ENCODE assay signal across 22 cellular contexts in genomic region chr22:44108806-44109385, GRCh38.
DNase-seq lines count a peak whose midpoint lies in the region; ATAC-seq, FAIRE-seq and TF ChIP-seq lines count a peak whose summit lies in the region.
"Had no signal": no experiment of that assay in that cellular context is flagged by ENCODE, and none has a peak within 500 bp of the region (broad histone marks: within the 10 kb centered on the region; RNA-seq: fewer than 3 reads in every experiment).

No MANE protein-coding gene starts in this region.

- 74 to 75% methylated on average over 14 of the region's 14 CpGs for WGBS in sigmoid colon, 2 donors

- H3K4me3 ChIP-seq in kidney (ENCODE audit: low read length in 2 of 2) (no peak overlapping the region), sigmoid colon (no peak overlapping the region)
- H3K4me3 ChIP-seq: colonic mucosa, mucosa of descending colon, SJSA1, tibial nerve had no signal

- intact Hi-C loops in kidney (cut with DNase I) (no loop called here), sigmoid colon (cut with DNase I) (no loop called here)

- H3K27me3 Mint-ChIP-seq in WTC11 (ENCODE audit: low read depth) = peaks cover 3% of the 10 kb centered on the region; the same call in 1 of the 2 replicates
- H3K27me3 Mint-ChIP-seq: activated B cell treated with CpG ODN at 0.5 μM for 24 hours; activated CD8-positive, alpha-beta T cell treated with anti-CD3 and anti-CD28 coated beads for 36 hours had no signal

- no peak for TF ChIP-seq CTCF in GM10266 (IDR thresholded peaks at IDR 0.05; ENCODE audit: control insufficient read depth, insufficient read depth, low read depth, missing control alignments)
- no peak for TF ChIP-seq CTCF in WTC11 (IDR thresholded peaks at IDR 0.05)
- TF ChIP-seq CTCF in kidney (IDR thresholded peaks at IDR 0.05; ENCODE audit: borderline replicate concordance, extremely low read depth, insufficient read depth) = no peak
- no peak for TF ChIP-seq CTCF in sigmoid colon (IDR thresholded peaks at IDR 0.05)

- H3K27me3 ChIP-seq in sigmoid colon = no peaks in the 10 kb centered on the region
- H3K27me3 ChIP-seq: colonic mucosa, SJSA1, tibial nerve had no signal

- no peak overlapping the region for H3K4me3 Mint-ChIP-seq in WTC11
- H3K4me3 Mint-ChIP-seq: activated B cell treated with CpG ODN at 0.5 μM for 24 hours; activated CD8-positive, alpha-beta T cell treated with anti-CD3 and anti-CD28 coated beads for 36 hours; activated T-cell treated with anti-CD3 and anti-CD28 coated beads, Interleukin-2, amount 50 U/mL, for 4 hours had no signal

- peaks cover 9 to 10% of the 10 kb centered on the region in 2 donors for H3K4me1 ChIP-seq in kidney (ENCODE audit: control insufficient read depth in 1 of 2, insufficient read depth in 1 of 2, low read depth in 1 of 2, low read length in 2 of 2)
- H3K4me1 ChIP-seq in sigmoid colon = no peaks in the 10 kb centered on the region
- H3K4me1 ChIP-seq: colonic mucosa, SJSA1, tibial nerve had no signal

- no peaks in the 10 kb centered on the region for H3K9me3 ChIP-seq in kidney (ENCODE audit: control insufficient read depth in 1 of 2, low read length in 2 of 2)
- H3K9me3 ChIP-seq in sigmoid colon = no peaks in the 10 kb centered on the region
- H3K9me3 ChIP-seq: colonic mucosa, mucosa of descending colon, SJSA1, tibial nerve had no signal

- CTCF ChIA-PET in WTC11 (lab: Charles Lee) = no interaction called here

- no peak for TF ChIP-seq EP300 in sigmoid colon (IDR thresholded peaks at IDR 0.05)

- peaks cover 13% of the 10 kb centered on the region for H3K36me3 Mint-ChIP-seq in WTC11

- H3K36me3 ChIP-seq in kidney (ENCODE audit: control insufficient read depth in 1 of 2, insufficient read depth in 2 of 2, low read length in 2 of 2) (no peaks in the 10 kb centered on the region), sigmoid colon (peaks cover 0 to 3% (median 1%) of the 10 kb centered on the region in 4 donors)
- H3K36me3 ChIP-seq: colonic mucosa, SJSA1 had no signal

- POLR2A ChIA-PET in WTC11 (lab: Charles Lee) = interaction anchor here (1.3 kb wide), 1 partner anchor 25 kb away, joined by 3 read pairs; no protein-coding TSS in a partner anchor

- peaks cover 10% of the 10 kb centered on the region for H3K9me3 Mint-ChIP-seq in WTC11
- H3K9me3 Mint-ChIP-seq: activated B cell treated with CpG ODN at 0.5 μM for 24 hours; activated CD8-positive, alpha-beta T cell treated with anti-CD3 and anti-CD28 coated beads for 36 hours; activated T-cell treated with anti-CD3 and anti-CD28 coated beads, Interleukin-2, amount 50 U/mL, for 4 hours had no signal

- no peak for TF ChIP-seq POLR2A in sigmoid colon (IDR thresholded peaks at IDR 0.05)

- H3K9ac ChIP-seq in kidney (ENCODE audit: low read length in 2 of 2) = no peak overlapping the region

- DNase-seq in GM10266 (ENCODE audit: extremely low spot score) (peak; percentile 75), WTC11 (ENCODE audit: low spot score) (no peak), kidney (peak; percentile 22), sigmoid colon (peak; percentile 26), NCI-H2107 treated with DMSO at 0.1 percent for 48 hours (lab: John Stamatoyannopoulos, UW; ENCODE audit: unreplicated experiment) (no peak), SIG-M5 treated with dmso at 0.1 percent for 504 hours (lab: John Stamatoyannopoulos, UW; ENCODE audit: unreplicated experiment) (no peak)
- DNase-seq: activated B cell treated with CpG ODN at 0.5 μM for 24 hours; activated CD8-positive, alpha-beta T cell treated with anti-CD3 and anti-CD28 coated beads for 36 hours; activated naive CD4-positive, alpha-beta T cell treated with anti-CD3 and anti-CD28 coated beads, Interleukin-2, amount 50 U/mL, for 16 hours; activated T-cell treated with anti-CD3 and anti-CD28 coated beads, Interleukin-2, amount 50 U/mL, for 4 hours; colonic mucosa; HCEC 1CT; mucosa of descending colon; NCI-H1417 treated with DMSO at 0.1 percent for 48 hours; OCI-M1; stimulated activated naive CD4-positive, alpha-beta T cell treated with Interleukin-2 at 50 U/mL for 16 hours; T-helper 2 cell had no signal

- H3K4me1 Mint-ChIP-seq in WTC11 = peaks cover 41% of the 10 kb centered on the region

- ATAC-seq in WTC11 (no peak), GM18858 (IDR thresholded peaks at IDR 0.05; ENCODE audit: unreplicated experiment) (no peak), GM21717 (IDR thresholded peaks at IDR 0.05; ENCODE audit: unreplicated experiment) (no peak)
- ATAC-seq: activated CD8-positive, alpha-beta T cell treated with anti-CD3 and anti-CD28 coated beads for 36 hours; activated T-cell treated with anti-CD3 and anti-CD28 coated beads, Interleukin-2, amount 50 U/mL, for 4 hours; mucosa of descending colon had no signal

- H3K27ac ChIP-seq in kidney (ENCODE audit: low read depth in 2 of 2, low read length in 2 of 2) (no peak overlapping the region), sigmoid colon (no peak overlapping the region)
- H3K27ac ChIP-seq: colonic mucosa, SJSA1, tibial nerve had no signal

- no peak for FAIRE-seq in kidney (lab: Jason Lieb, UNC)
- FAIRE-seq: endometrium had no signal

- H3K27ac Mint-ChIP-seq in WTC11 = peak overlapping the region; percentile 45; the same call in 1 of the 2 replicates
- H3K27ac Mint-ChIP-seq: activated B cell treated with CpG ODN at 0.5 μM for 24 hours; activated CD8-positive, alpha-beta T cell treated with anti-CD3 and anti-CD28 coated beads for 36 hours had no signal

TF ChIP-seq in WTC11, 78 proteins besides CTCF, POLR2A, EP300 and RAD21 (continues in another document):
- no peak for TF ChIP-seq STAT6 (CRISPR knock-in tag; conservative IDR thresholded peaks at IDR 0.05; ENCODE audit: low read depth)
- TF ChIP-seq USF1 (CRISPR knock-in tag; IDR thresholded peaks at IDR 0.05) = no peak
- no peak for TF ChIP-seq ZSCAN18 (CRISPR knock-in tag; IDR thresholded peaks at IDR 0.05)
- TF ChIP-seq NFE2L1 (CRISPR knock-in tag; IDR thresholded peaks at IDR 0.05) = no peak
- TF ChIP-seq ATF2 (CRISPR knock-in tag; IDR thresholded peaks at IDR 0.05; ENCODE audit: borderline replicate concordance, low read depth) = no peak
- TF ChIP-seq TCF7 (CRISPR knock-in tag; IDR thresholded peaks at IDR 0.05; ENCODE audit: low read depth) = no peak
- TF ChIP-seq SMAD4 (CRISPR knock-in tag; IDR thresholded peaks at IDR 0.05) = no peak
- no peak for TF ChIP-seq KAT7 (CRISPR knock-in tag; IDR thresholded peaks at IDR 0.05; ENCODE audit: borderline replicate concordance)

Comparison
In these comparisons a context has a peak if more than half of its experiments do, and no peak if none do; other contexts are left out.
1. DNase-seq: peak in GM10266 (single experiment), kidney (single experiment) and sigmoid colon (single experiment); none in WTC11 (single experiment), NCI-H2107 treated with DMSO at 0.1 percent for 48 hours (single experiment) and SIG-M5 treated with dmso at 0.1 percent for 504 hours (single experiment).